In genomic region chr1:166185526-166185925, GRCh38 we compare ENCODE assay signal across 28 cellular contexts. TPM values are rescaled to one million over a fixed set of nuclear protein-coding genes. Genes with fewer than 3 reads are reported as not detected.
"Had no signal": no experiment of that assay in that cellular context is flagged by ENCODE, and none has a peak within 500 bp of the region (broad histone marks: within the 10 kb centered on the region; RNA-seq: fewer than 3 reads in every experiment).

No MANE protein-coding gene starts in this region.

- H3K27ac Mint-ChIP-seq: activated B cell treated with CpG ODN at 0.5 μM for 24 hours; activated CD8-positive, alpha-beta T cell treated with anti-CD3 and anti-CD28 coated beads for 36 hours; activated naive CD8-positive, alpha-beta T cell; activated T-helper 17 cell treated with anti-CD3 and anti-CD28 coated beads, Interleukin-2, amount 50 U/mL, for 72 hours; T-helper 17 cell; T-helper 2 cell treated with Interferon-gamma antibody and Interleukin-4, amounts not matched to agents 5 μg/mL and 100 μg/mL, for 36 hours had no signal

- H3K36me3 ChIP-seq: cardiac muscle cell, colonic mucosa, WERI-Rb-1 had no signal

- H3K27me3 ChIP-seq: body of pancreas, cardiac muscle cell, colonic mucosa had no signal

- H3K4me1 Mint-ChIP-seq: activated B cell treated with CpG ODN at 0.5 μM for 24 hours; activated T-helper 17 cell treated with anti-CD3 and anti-CD28 coated beads, Interleukin-2, amount 50 U/mL, for 72 hours; T-helper 17 cell had no signal

- H3K9me3 Mint-ChIP-seq: activated B cell treated with CpG ODN at 0.5 μM for 24 hours; activated CD8-positive, alpha-beta T cell treated with anti-CD3 and anti-CD28 coated beads for 36 hours; activated T-cell treated with anti-CD3 and anti-CD28 coated beads, Interleukin-2, amount 50 U/mL, for 4 hours; activated T-helper 17 cell treated with anti-CD3 and anti-CD28 coated beads, Interleukin-2, amount 50 U/mL, for 72 hours; T-helper 2 cell treated with Interferon-gamma antibody and Interleukin-4, amounts not matched to agents 5 μg/mL and 100 μg/mL, for 36 hours had no signal

- H3K36me3 Mint-ChIP-seq: activated naive CD8-positive, alpha-beta T cell had no signal

- H3K4me1 ChIP-seq: body of pancreas, colonic mucosa had no signal

- H3K27ac ChIP-seq: body of pancreas, cardiac muscle cell, colonic mucosa, WERI-Rb-1 had no signal

- ATAC-seq: activated CD4-positive, CD25-positive, alpha-beta regulatory T cell treated with anti-CD3 and anti-CD28 coated beads, Interleukin-2, amount 50 U/mL, for 24 hours; activated CD8-positive, alpha-beta T cell treated with anti-CD3 and anti-CD28 coated beads for 36 hours; activated T-cell treated with anti-CD3 and anti-CD28 coated beads, Interleukin-2, amount 50 U/mL, for 4 hours; activated T-helper 17 cell treated with anti-CD3 and anti-CD28 coated beads, Interleukin-2, amount 50 U/mL, for 72 hours; body of pancreas; T-helper 17 cell had no signal

- H3K9me3 ChIP-seq: body of pancreas, colonic mucosa had no signal

- DNase-seq: activated B cell treated with CpG ODN at 0.5 μM for 24 hours; activated CD4-positive, alpha-beta T cell treated with anti-CD3 and anti-CD28 coated beads for 48 hours; activated CD4-positive, alpha-beta T cell treated with anti-CD3 and anti-CD28 coated beads, Interleukin-2, amount 50 U/mL, for 1 hour; activated CD4-positive, alpha-beta T cell treated with anti-CD3 and anti-CD28 coated beads, Interleukin-2, amount 50 U/mL, for 48 hours; activated CD8-positive, alpha-beta memory T cell treated with anti-CD3 and anti-CD28 coated beads for 24 hours; activated CD8-positive, alpha-beta T cell treated with anti-CD3 and anti-CD28 coated beads for 36 hours; activated effector memory CD4-positive, alpha-beta T cell treated with Interleukin-2 at 50 U/mL for 16 hours; activated gamma-delta T cell treated with Interleukin-2 at 50 U/mL for 16 hours; activated naive CD4-positive, alpha-beta T cell treated with anti-CD3 and anti-CD28 coated beads, Interleukin-2, amount 50 U/mL, for 16 hours; activated naive CD4-positive, alpha-beta T cell treated with Interleukin-2 at 50 U/mL for 16 hours; activated T-cell treated with anti-CD3 and anti-CD28 coated beads, Interleukin-2, amount 50 U/mL, for 4 hours; amniotic stem cell; body of pancreas; central memory CD4-positive, alpha-beta T cell; cerebellar nuclear complex; colonic mucosa; effector CD8-positive, alpha-beta T cell; T-helper 1 cell; T-helper 17 cell; T1000; WERI-Rb-1 had no signal

- FAIRE-seq: frontal cortex had no signal

- H3K4me3 Mint-ChIP-seq: activated B cell treated with CpG ODN at 0.5 μM for 24 hours; activated CD8-positive, alpha-beta T cell treated with anti-CD3 and anti-CD28 coated beads for 36 hours; activated naive CD8-positive, alpha-beta T cell; activated T-cell treated with anti-CD3 and anti-CD28 coated beads, Interleukin-2, amount 50 U/mL, for 4 hours; activated T-helper 17 cell treated with anti-CD3 and anti-CD28 coated beads, Interleukin-2, amount 50 U/mL, for 72 hours; T-helper 17 cell; T-helper 2 cell treated with Interferon-gamma antibody and Interleukin-4, amounts not matched to agents 5 μg/mL and 100 μg/mL, for 36 hours had no signal

- H3K4me3 ChIP-seq: body of pancreas, cardiac muscle cell, colonic mucosa had no signal

RNA-seq across cellular contexts. Expression of gene FAM78B, which starts 18.7 kb away (rescaled TPM):
- total RNA-seq: epithelial cell of proximal tubule had no signal
